ENCODE assay signal across 8 cellular contexts in the genomic region with DNA sequence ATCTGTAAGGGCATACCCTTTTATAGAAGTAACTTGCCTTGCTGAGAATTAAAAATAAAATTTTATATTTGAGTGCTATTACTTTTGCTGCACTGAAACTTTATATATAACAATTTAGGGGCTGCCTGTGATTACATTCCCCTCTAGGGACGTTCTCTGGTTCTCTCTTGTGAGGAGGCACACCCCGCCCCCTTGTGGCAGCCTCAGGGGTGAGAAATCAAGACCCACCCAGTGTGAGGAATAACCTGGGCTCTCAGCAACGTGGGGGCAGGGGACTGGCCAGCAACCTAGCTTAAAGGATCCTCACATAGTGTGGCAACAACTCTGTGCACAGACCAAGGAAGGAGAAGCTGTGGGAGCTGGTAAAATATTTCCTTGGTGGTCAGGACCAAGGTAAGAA. TPM values are rescaled to one million over a fixed set of nuclear protein-coding genes. Genes with fewer than 3 reads are reported as not detected.
DNase-seq lines count a peak whose midpoint lies in the region; ATAC-seq, FAIRE-seq and TF ChIP-seq lines count a peak whose summit lies in the region.

No MANE protein-coding gene starts in this region.

- H3K36me3 ChIP-seq in K562 (ENCODE audit: control insufficient read depth, insufficient read depth, low read length), result no peaks in the 10 kb centered on the region

- H3K9me1 ChIP-seq in K562 (ENCODE audit: control insufficient read depth, insufficient read depth, low read length), result no peaks in the 10 kb centered on the region

- no peak overlapping the region for H3K27ac ChIP-seq in K562 (ENCODE audit: extremely low read depth, low read depth, low read length)

- 5% methylated on average over 3 of the region's 3 CpGs for WGBS in K562 (ENCODE audit: insufficient coverage, low coverage, missing lambda C conversion rate)

- H3K27me3 ChIP-seq in K562 (ENCODE audit: control insufficient read depth in 2 of 2, insufficient read depth in 2 of 2, low read length in 2 of 2), result no peaks in the 10 kb centered on the region

- TF ChIP-seq RAD21 in K562 (CRISPR knock-in tag; conservative IDR thresholded peaks at IDR 0.05 in 1 of 2, IDR thresholded peaks at IDR 0.05 in 1 of 2), result peak; percentile 16 to 44; a peak in 2 of 4 replicates

- no peak for TF ChIP-seq EP300 in K562 (IDR thresholded peaks at IDR 0.05; ENCODE audit: low read length)

- no peaks in the 10 kb centered on the region; a peak in 1 of 5 replicates for H3K4me1 ChIP-seq in K562 (replicated peaks in 1 of 2; ENCODE audit: control insufficient read depth in 2 of 2, insufficient read depth in 2 of 2, low read length in 2 of 2)

- no peak overlapping the region for H3K9ac ChIP-seq in K562 (ENCODE audit: insufficient read depth in 1 of 2, low read depth in 2 of 2, low read length in 2 of 2)

- intact Hi-C loops in K562 (cut with micrococcal nuclease), result no loop called here

- H3K4me3 ChIP-seq in K562, result no peak overlapping the region

- DNase-seq in NCI-H2171 treated with DMSO at 0.1 percent for 48 hours (lab: John Stamatoyannopoulos, UW) (peak; percentile 26), NCI-H2171 (lab: John Stamatoyannopoulos, UW) (no peak), RPMI8226 (peak; percentile 30), K562 (ENCODE audit: extremely low read depth in 1 of 4, low spot score in 3 of 4) (peak in 2 of 4 experiments; percentile 16 to 54), hippocampal formation (lab: John Stamatoyannopoulos, UW) (no peak), NCI-H2081 treated with DMSO at 0.1 percent for 48 hours (lab: John Stamatoyannopoulos, UW) (no peak), H54 (ENCODE audit: insufficient read length, low spot score) (no peak)
- DNase-seq in stimulated activated CD4-positive, alpha-beta T cell treated with anti-CD3 and anti-CD28 coated beads, Interleukin-12 subunit alpha, Interleukin-12 subunit beta, amount 100 ng/mL, for 48 hours (ENCODE audit: low read depth in 2 of 3, low spot score in 1 of 3), result peak in 2 of 3 donors; percentile 35 to 45

- in situ Hi-C loops in K562 (cut with MboI), result no loop called here

- TF ChIP-seq POLR2A in K562 (conservative IDR thresholded peaks at IDR 0.05) (no peak), H54 (IDR thresholded peaks at IDR 0.05; ENCODE audit: low read depth, low read length) (no peak)

- H4K20me1 ChIP-seq in K562 (replicated peaks; ENCODE audit: control insufficient read depth, insufficient read depth, low read length), result no peaks in the 10 kb centered on the region

- H2AFZ ChIP-seq in K562 (ENCODE audit: low read depth, low read length), result no peak overlapping the region

- H3K9me3 ChIP-seq in K562 (replicated peaks; ENCODE audit: control insufficient read depth, insufficient read depth, low read depth, low read length), result no peaks in the 10 kb centered on the region

- H3K4me2 ChIP-seq in K562 (ENCODE audit: insufficient read depth, low read length), result no peak overlapping the region

- peak; percentile 76 for ATAC-seq in K562

- H3K79me2 ChIP-seq in K562 (ENCODE audit: control insufficient read depth, insufficient read depth, low read length), result no peaks in the 10 kb centered on the region

- FAIRE-seq in K562 (lab: Jason Lieb, UNC), result no peak
- no peak for FAIRE-seq in H54 (lab: Jason Lieb, UNC)

- BruUV-seq in K562 (replicated peaks; lab: Mats Ljungman, UMichigan), result no TSS peak

- POLR2A ChIA-PET in K562 (lab: Yijun Ruan, JAX), result no interaction called here

- TF ChIP-seq CTCF in K562 (IDR thresholded peaks at IDR 0.05 in 2 of 3, conservative IDR thresholded peaks at IDR 0.05 in 1 of 3; ENCODE audit: insufficient read depth in 2 of 3, low read depth in 1 of 3, low read length in 3 of 3), result peak; percentile 46 to 69 (median 48); a peak in 5 of 6 replicates

- CTCF ChIA-PET in K562 (lab: Yijun Ruan, JAX; ENCODE audit: low intra/inter-chr PET ratio), result no interaction called here

TF ChIP-seq in K562, 482 proteins besides CTCF, POLR2A, EP300 and RAD21 (continues in another document):
- no peak for TF ChIP-seq FOXJ3 (CRISPR knock-in tag; IDR thresholded peaks at IDR 0.05)
- TF ChIP-seq, protein P1, sequence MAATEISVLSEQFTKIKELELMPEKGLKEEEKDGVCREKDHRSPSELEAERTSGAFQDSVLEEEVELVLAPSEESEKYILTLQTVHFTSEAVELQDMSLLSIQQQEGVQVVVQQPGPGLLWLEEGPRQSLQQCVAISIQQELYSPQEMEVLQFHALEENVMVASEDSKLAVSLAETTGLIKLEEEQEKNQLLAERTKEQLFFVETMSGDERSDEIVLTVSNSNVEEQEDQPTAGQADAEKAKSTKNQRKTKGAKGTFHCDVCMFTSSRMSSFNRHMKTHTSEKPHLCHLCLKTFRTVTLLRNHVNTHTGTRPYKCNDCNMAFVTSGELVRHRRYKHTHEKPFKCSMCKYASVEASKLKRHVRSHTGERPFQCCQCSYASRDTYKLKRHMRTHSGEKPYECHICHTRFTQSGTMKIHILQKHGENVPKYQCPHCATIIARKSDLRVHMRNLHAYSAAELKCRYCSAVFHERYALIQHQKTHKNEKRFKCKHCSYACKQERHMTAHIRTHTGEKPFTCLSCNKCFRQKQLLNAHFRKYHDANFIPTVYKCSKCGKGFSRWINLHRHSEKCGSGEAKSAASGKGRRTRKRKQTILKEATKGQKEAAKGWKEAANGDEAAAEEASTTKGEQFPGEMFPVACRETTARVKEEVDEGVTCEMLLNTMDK (IDR thresholded peaks at IDR 0.05; ENCODE audit: borderline replicate concordance, insufficient read depth, low read depth, low read length, poor library complexity, severe bottlenecking), result peak; percentile 27

RNA-seq across cellular contexts. Expression of a gene that starts 43.7 kb away (rescaled TPM):
- total RNA-seq in K562 (2011; cell fraction: chromatin; rRNA removed; ENCODE audit: low replicate concordance), result not detected in 2 replicates
- total RNA-seq in K562 (2011; cell fraction: nucleolus; rRNA removed), result 3.0 TPM in 1 of 2 replicates, not detected in the other
- total RNA-seq in K562 (2011; cell fraction: nucleoplasm; rRNA removed), result not detected in 2 replicates
- total RNA-seq in K562 (2014; rRNA removed), result 1.0 TPM in 1 of 2 replicates, not detected in the other
- total RNA-seq in K562 (2014; rRNA removed; fragmentation: Illumina TruSeq; extraction: Trizol), result not detected in 2 replicates
- total RNA-seq in K562 (2015; rRNA removed; fragmentation: Illumina TruSeq; extraction: Trizol), result 0.49 TPM in 1 of 2 replicates, not detected in the other
- not detected in 2 replicates for total RNA-seq in K562 (2021)
- 0.17 TPM in 1 of 2 replicates, not detected in the other for polyA plus RNA-seq in K562 (2011; rRNA removed)
- polyA plus RNA-seq in K562 (2011; cell fraction: cytosol; rRNA removed), result 1.8 TPM in 1 of 2 replicates, not detected in the other
- polyA plus RNA-seq in K562 (2011; cell fraction: nucleus; rRNA removed), result 0.14 and 1.1 TPM in 2 replicates
- polyA plus RNA-seq in K562 (2012), result 0.10 and 0.22 TPM in 2 replicates
- 0.44 TPM in 1 of 2 replicates, not detected in the other for polyA plus RNA-seq in K562 (2014; fragmentation: Illumina TruSeq; extraction: Trizol)
- under 1 TPM; 0.08 to 0.25 TPM for polyA plus RNA-seq in K562 (2014; fragmentation: Nextera tagmentation; extraction: Ambion mirVana)
- polyA plus RNA-seq in K562 (2014; rRNA removed), result 0.53 and 0.65 TPM in 2 replicates
- polyA minus RNA-seq in K562 (2011; rRNA and poly(A)+ RNA removed), result not detected in 2 replicates
- not detected in 2 replicates for polyA minus RNA-seq in K562 (2011; cell fraction: cytosol; rRNA and poly(A)+ RNA removed)
- polyA minus RNA-seq in K562 (2011; cell fraction: nucleus; rRNA and poly(A)+ RNA removed), result 0.44 TPM in 1 of 2 replicates, not detected in the other

RNA-seq across cellular contexts. Expression of a gene that starts 51.6 kb away (rescaled TPM):
- total RNA-seq in K562 (2011; cell fraction: chromatin; rRNA removed; ENCODE audit: low replicate concordance), result 0.44 and 0.48 TPM in 2 replicates
- 0.17 and 0.39 TPM in 2 replicates for total RNA-seq in K562 (2011; cell fraction: nucleolus; rRNA removed)
- not detected in 2 replicates for total RNA-seq in K562 (2011; cell fraction: nucleoplasm; rRNA removed)
- not detected in 2 replicates for total RNA-seq in K562 (2014; rRNA removed)
- total RNA-seq in K562 (2014; rRNA removed; fragmentation: Illumina TruSeq; extraction: Trizol), result not detected in 2 replicates
- total RNA-seq in K562 (2015; rRNA removed; fragmentation: Illumina TruSeq; extraction: Trizol), result not detected in 2 replicates
- total RNA-seq in K562 (2021), result not detected in 2 replicates
- 0.10 and 0.14 TPM in 2 replicates for polyA plus RNA-seq in K562 (2011; rRNA removed)
- 0.10 TPM in 1 of 2 replicates, not detected in the other for polyA plus RNA-seq in K562 (2011; cell fraction: cytosol; rRNA removed)
- 0.25 and 0.40 TPM in 2 replicates for polyA plus RNA-seq in K562 (2011; cell fraction: nucleus; rRNA removed)
- polyA plus RNA-seq in K562 (2012), result 0.07 and 0.21 TPM in 2 replicates
- not detected in 2 replicates for polyA plus RNA-seq in K562 (2014; fragmentation: Illumina TruSeq; extraction: Trizol)
- polyA plus RNA-seq in K562 (2014; fragmentation: Nextera tagmentation; extraction: Ambion mirVana), result not detected
- not detected in 2 replicates for polyA plus RNA-seq in K562 (2014; rRNA removed)
- polyA minus RNA-seq in K562 (2011; rRNA and poly(A)+ RNA removed), result 0.18 TPM in 1 of 2 replicates, not detected in the other
- not detected in 2 replicates for polyA minus RNA-seq in K562 (2011; cell fraction: cytosol; rRNA and poly(A)+ RNA removed)
- 0.33 and 0.40 TPM in 2 replicates for polyA minus RNA-seq in K562 (2011; cell fraction: nucleus; rRNA and poly(A)+ RNA removed)

RNA-seq across cellular contexts. Expression of a gene that starts 55.6 kb away (rescaled TPM):
- 0.81 and 0.99 TPM in 2 replicates for total RNA-seq in K562 (2011; cell fraction: chromatin; rRNA removed; ENCODE audit: low replicate concordance)
- total RNA-seq in K562 (2011; cell fraction: nucleolus; rRNA removed), result 1.0 and 1.2 TPM in 2 replicates
- 1.1 and 2.4 TPM in 2 replicates for total RNA-seq in K562 (2011; cell fraction: nucleoplasm; rRNA removed)
- 1.5 and 1.8 TPM in 2 replicates for total RNA-seq in K562 (2014; rRNA removed)
- 1.5 and 1.9 TPM in 2 replicates for total RNA-seq in K562 (2014; rRNA removed; fragmentation: Illumina TruSeq; extraction: Trizol)
- 1.3 and 1.8 TPM in 2 replicates for total RNA-seq in K562 (2015; rRNA removed; fragmentation: Illumina TruSeq; extraction: Trizol)
- 2.2 and 2.9 TPM in 2 replicates for total RNA-seq in K562 (2021)
- polyA plus RNA-seq in K562 (2011; rRNA removed), result 1.3 and 4.6 TPM in 2 replicates
- polyA plus RNA-seq in K562 (2011; cell fraction: cytosol; rRNA removed), result 1.3 and 3.0 TPM in 2 replicates
- 0.45 and 1.7 TPM in 2 replicates for polyA plus RNA-seq in K562 (2011; cell fraction: nucleus; rRNA removed)
- 3.4 and 5.4 TPM in 2 replicates for polyA plus RNA-seq in K562 (2012)
- 2.2 and 2.4 TPM in 2 replicates for polyA plus RNA-seq in K562 (2014; fragmentation: Illumina TruSeq; extraction: Trizol)
- polyA plus RNA-seq in K562 (2014; fragmentation: Nextera tagmentation; extraction: Ambion mirVana), result 1 to 10 TPM in 1 of 2 experiments, under 1 TPM in 1; 0.49 to 1.7 TPM
- 2.1 and 2.5 TPM in 2 replicates for polyA plus RNA-seq in K562 (2014; rRNA removed)
- 0.99 and 3.0 TPM in 2 replicates for polyA minus RNA-seq in K562 (2011; rRNA and poly(A)+ RNA removed)
- 1.0 TPM in 1 of 2 replicates, not detected in the other for polyA minus RNA-seq in K562 (2011; cell fraction: cytosol; rRNA and poly(A)+ RNA removed)
- polyA minus RNA-seq in K562 (2011; cell fraction: nucleus; rRNA and poly(A)+ RNA removed), result 0.40 and 0.44 TPM in 2 replicates

Comparison
In these comparisons a context has a peak if more than half of its experiments do, and no peak if none do; other contexts are left out.
1. DNase-seq: peak in NCI-H2171 treated with DMSO at 0.1 percent for 48 hours (single experiment), RPMI8226 (single experiment) and stimulated activated CD4-positive, alpha-beta T cell treated with anti-CD3 and anti-CD28 coated beads, Interleukin-12 subunit alpha, Interleukin-12 subunit beta, amount 100 ng/mL, for 48 hours (2 of 3); none in NCI-H2171 (single experiment), hippocampal formation (0 of 2), NCI-H2081 treated with DMSO at 0.1 percent for 48 hours (single experiment) and H54 (single experiment).